Comparison of ENCODE assay signal across 13 cellular contexts in genomic region chr1:58592521-58593134, GRCh38. TPM values are rescaled to one million over a fixed set of nuclear protein-coding genes. Genes with fewer than 3 reads are reported as not detected.
A peak's percentile ranks its signal among the peaks of the same experiment; 100 is the strongest.
DNase-seq lines count a peak whose midpoint lies in the region; ATAC-seq and TF ChIP-seq lines count a peak whose summit lies in the region.
"Had no signal": no experiment of that assay in that cellular context is flagged by ENCODE, and none has a peak within 500 bp of the region (broad histone marks: within the 10 kb centered on the region; RNA-seq: fewer than 3 reads in every experiment).

No MANE protein-coding gene starts in this region.

- H3K27me3 ChIP-seq in RWPE2 (ENCODE audit: insufficient read depth, poor library complexity, severe bottlenecking): no peaks in the 10 kb centered on the region

- H3K4me3 ChIP-seq in RWPE2 (ENCODE audit: severe bottlenecking) (no peak overlapping the region), fibroblast of villous mesenchyme (ENCODE audit: low read depth, low read length) (no peak overlapping the region)

- no peaks in the 10 kb centered on the region for H3K36me3 Mint-ChIP-seq in natural killer cell treated with Interleukin-12 subunit alpha and Interleukin-12 subunit beta and Interleukin-15 and Interleukin-18, amount 100 ng/mL, for 72 hours

- H3K4me1 ChIP-seq in RWPE2 (ENCODE audit: insufficient read depth, poor library complexity, severe bottlenecking): peaks cover 18% of the 10 kb centered on the region
- H3K4me1 ChIP-seq: parathyroid adenoma had no signal

- no peak overlapping the region for H3K27ac Mint-ChIP-seq in natural killer cell treated with Interleukin-12 subunit alpha and Interleukin-12 subunit beta and Interleukin-15 and Interleukin-18, amount 100 ng/mL, for 72 hours
- H3K27ac Mint-ChIP-seq in stimulated activated naive CD8-positive, alpha-beta T cell treated with anti-CD3 and anti-CD28 coated beads, Interleukin-15, amount 100 ng/mL, for 72 hours: no peak overlapping the region
- H3K27ac Mint-ChIP-seq: dendritic cell treated with granulocyte-macrophage colony-stimulating factor and Interleukin-4, amounts not matched to agents 40 ng/mL and 50 ng/mL, for 4 days had no signal

- peak overlapping the region; percentile 73 for H3K27ac ChIP-seq in RWPE2 (ENCODE audit: poor library complexity, severe bottlenecking)
- H3K27ac ChIP-seq: parathyroid adenoma had no signal

- H3K4me3 Mint-ChIP-seq in natural killer cell treated with Interleukin-12 subunit alpha and Interleukin-12 subunit beta and Interleukin-15 and Interleukin-18, amount 100 ng/mL, for 72 hours: no peak overlapping the region
- no peak overlapping the region for H3K4me3 Mint-ChIP-seq in stimulated activated naive CD8-positive, alpha-beta T cell treated with anti-CD3 and anti-CD28 coated beads, Interleukin-15, amount 100 ng/mL, for 72 hours
- H3K4me3 Mint-ChIP-seq: dendritic cell treated with granulocyte-macrophage colony-stimulating factor and Interleukin-4, amounts not matched to agents 40 ng/mL and 50 ng/mL, for 4 days had no signal

- no peaks in the 10 kb centered on the region for H3K9me3 Mint-ChIP-seq in natural killer cell treated with Interleukin-12 subunit alpha and Interleukin-12 subunit beta and Interleukin-15 and Interleukin-18, amount 100 ng/mL, for 72 hours
- no peaks in the 10 kb centered on the region for H3K9me3 Mint-ChIP-seq in stimulated activated naive CD8-positive, alpha-beta T cell treated with anti-CD3 and anti-CD28 coated beads, Interleukin-15, amount 100 ng/mL, for 72 hours
- H3K9me3 Mint-ChIP-seq: dendritic cell treated with granulocyte-macrophage colony-stimulating factor and Interleukin-4, amounts not matched to agents 40 ng/mL and 50 ng/mL, for 4 days had no signal

- H3K36me3 ChIP-seq in RWPE2 (ENCODE audit: low read depth): peaks cover 11% of the 10 kb centered on the region

- ATAC-seq in RWPE2 (ENCODE audit: low read depth) (peak; percentile 99), HG03159 (IDR thresholded peaks at IDR 0.05; ENCODE audit: unreplicated experiment) (no peak)
- ATAC-seq in natural killer cell treated with Interleukin-12 subunit alpha and Interleukin-12 subunit beta and Interleukin-15 and Interleukin-18, amount 100 ng/mL, for 72 hours: no peak
- ATAC-seq in stimulated activated naive CD8-positive, alpha-beta T cell treated with anti-CD3 and anti-CD28 coated beads, Interleukin-15, amount 100 ng/mL, for 72 hours: no peak

- H3K9me3 ChIP-seq in RWPE2 (ENCODE audit: severe bottlenecking): no peaks in the 10 kb centered on the region

- peaks cover 27 to 31% of the 10 kb centered on the region in 2 donors for H3K27me3 Mint-ChIP-seq in natural killer cell treated with Interleukin-12 subunit alpha and Interleukin-12 subunit beta and Interleukin-15 and Interleukin-18, amount 100 ng/mL, for 72 hours
- H3K27me3 Mint-ChIP-seq in stimulated activated naive CD8-positive, alpha-beta T cell treated with anti-CD3 and anti-CD28 coated beads, Interleukin-15, amount 100 ng/mL, for 72 hours: peaks cover 58% of the 10 kb centered on the region

- H3K4me1 Mint-ChIP-seq in natural killer cell treated with Interleukin-12 subunit alpha and Interleukin-12 subunit beta and Interleukin-15 and Interleukin-18, amount 100 ng/mL, for 72 hours (ENCODE audit: low read depth in 2 of 2): no peaks in the 10 kb centered on the region
- peaks cover under 1% of the 10 kb centered on the region for H3K4me1 Mint-ChIP-seq in stimulated activated naive CD8-positive, alpha-beta T cell treated with anti-CD3 and anti-CD28 coated beads, Interleukin-15, amount 100 ng/mL, for 72 hours

- DNase-seq in GM03348 (ENCODE audit: low spot score) (peak; percentile 91), RWPE2 (ENCODE audit: low spot score) (peak; percentile 92), fibroblast of villous mesenchyme (ENCODE audit: low read depth) (peak; percentile 90), renal cortical epithelial cell (ENCODE audit: low read depth) (peak; percentile 97), KG1 (lab: John Stamatoyannopoulos, UW) (no peak)
- DNase-seq in natural killer cell treated with Interleukin-12 subunit alpha and Interleukin-12 subunit beta and Interleukin-15 and Interleukin-18, amount 100 ng/mL, for 72 hours (ENCODE audit: low spot score): no peak
- no peak for DNase-seq in stimulated activated naive CD8-positive, alpha-beta T cell treated with anti-CD3 and anti-CD28 coated beads, Interleukin-15, amount 100 ng/mL, for 72 hours
- DNase-seq: activated CD4-positive, alpha-beta T cell treated with anti-CD3 and anti-CD28 coated beads, Interleukin-2, amount 50 U/mL, for 1 hour; NCI-H2081 treated with DMSO at 0.1 percent for 48 hours had no signal

- TF ChIP-seq CTCF in RWPE2 (IDR thresholded peaks at IDR 0.05; ENCODE audit: poor library complexity, severe bottlenecking) (no peak), fibroblast of villous mesenchyme (IDR thresholded peaks at IDR 0.05; ENCODE audit: insufficient read depth, low read depth, low read length) (no peak)

RNA-seq across cellular contexts. Expression of gene TACSTD2, which starts 15.6 kb away (rescaled TPM):
- total RNA-seq in fibroblast of villous mesenchyme (0.97 and 17.7 TPM in 2 replicates), renal cortical epithelial cell (122 and 129 TPM in 2 replicates)
- total RNA-seq in natural killer cell treated with Interleukin-12 subunit alpha and Interleukin-12 subunit beta and Interleukin-15 and Interleukin-18, amount 100 ng/mL, for 72 hours: not detected
- total RNA-seq: temporal lobe had no signal

RNA-seq across cellular contexts. Expression of gene OMA1, which starts 46.1 kb away (rescaled TPM):
- 10.6 and 26.8 TPM in 2 replicates for total RNA-seq in fibroblast of villous mesenchyme
- total RNA-seq in renal cortical epithelial cell: 19.8 and 29.2 TPM in 2 replicates
- 10 to 100 TPM in 1 of 2 donors, 1 to 10 TPM in 1; 8.7 to 25.9 TPM for total RNA-seq in natural killer cell treated with Interleukin-12 subunit alpha and Interleukin-12 subunit beta and Interleukin-15 and Interleukin-18, amount 100 ng/mL, for 72 hours

Comparison
In these comparisons a context has a peak if more than half of its experiments do, and no peak if none do; other contexts are left out.
1. DNase-seq: peak in GM03348 (single experiment), RWPE2 (single experiment), fibroblast of villous mesenchyme (single experiment) and renal cortical epithelial cell (single experiment); none in natural killer cell treated with Interleukin-12 subunit alpha and Interleukin-12 subunit beta and Interleukin-15 and Interleukin-18, amount 100 ng/mL, for 72 hours (single experiment), stimulated activated naive CD8-positive, alpha-beta T cell treated with anti-CD3 and anti-CD28 coated beads, Interleukin-15, amount 100 ng/mL, for 72 hours (0 of 2) and KG1 (single experiment).